12 cellular contexts compared by ENCODE assay signal in the genomic region with DNA sequence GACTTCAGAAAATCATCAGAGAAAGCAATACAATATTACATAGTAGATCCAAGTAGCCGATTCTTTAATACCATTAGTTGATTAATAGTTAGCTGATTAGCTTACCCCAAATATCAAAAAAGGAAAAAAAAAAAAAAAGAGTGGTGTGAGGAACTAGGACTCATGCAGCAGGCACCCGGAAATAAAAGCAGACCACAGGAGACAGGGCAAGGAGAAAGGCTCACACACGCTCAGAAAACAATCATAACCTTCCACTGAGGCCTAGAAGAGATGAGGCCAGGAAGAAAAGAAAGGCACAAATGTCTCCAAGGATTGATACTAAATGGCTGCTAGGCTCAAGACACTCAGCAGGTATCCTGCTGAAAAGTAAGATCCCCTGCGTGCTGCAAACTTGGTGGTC. TPM values are rescaled to one million over a fixed set of nuclear protein-coding genes. Genes with fewer than 3 reads are reported as not detected.
DNase-seq lines count a peak whose midpoint lies in the region; ATAC-seq and TF ChIP-seq lines count a peak whose summit lies in the region.
"Had no signal": no experiment of that assay in that cellular context is flagged by ENCODE, and none has a peak within 500 bp of the region (broad histone marks: within the 10 kb centered on the region; RNA-seq: fewer than 3 reads in every experiment).

No MANE protein-coding gene starts in this region.

- no peaks in the 10 kb centered on the region for H3K36me3 ChIP-seq in thyroid gland

- H3K27ac ChIP-seq in thyroid gland = peak overlapping the region in 2 of 3 donors; percentile 19 to 50

- H3K27me3 ChIP-seq in thyroid gland = no peaks in the 10 kb centered on the region

- peaks cover 5% of the 10 kb centered on the region for H3K36me3 Mint-ChIP-seq in activated CD8-positive, alpha-beta T cell treated with anti-CD3 and anti-CD28 coated beads for 36 hours (ENCODE audit: low read depth)

- no peaks in the 10 kb centered on the region for H3K27me3 Mint-ChIP-seq in activated CD8-positive, alpha-beta T cell treated with anti-CD3 and anti-CD28 coated beads for 36 hours
- H3K27me3 Mint-ChIP-seq: activated B cell treated with CpG ODN at 0.5 μM for 24 hours had no signal

- peak overlapping the region; percentile 63 for H3K4me3 Mint-ChIP-seq in activated CD8-positive, alpha-beta T cell treated with anti-CD3 and anti-CD28 coated beads for 36 hours
- H3K4me3 Mint-ChIP-seq: activated B cell treated with CpG ODN at 0.5 μM for 24 hours had no signal

- peaks cover 37 to 49% of the 10 kb centered on the region in 2 donors for H3K4me1 ChIP-seq in thyroid gland

- H3K4me3 ChIP-seq in thyroid gland (replicated peaks in 1 of 3) = no peak overlapping the region

- DNase-seq in Right ventricle myocardium superior = no peak
- DNase-seq in left ventricle myocardium superior = no peak
- DNase-seq in activated CD8-positive, alpha-beta T cell treated with anti-CD3 and anti-CD28 coated beads for 36 hours = peak; percentile 12
- DNase-seq in iris pigment epithelial cell (ENCODE audit: low read depth) = peak; percentile 45
- DNase-seq in thyroid gland = peak in 1 of 2 donors; percentile 4
- no peak for DNase-seq in NCI-H1048 (lab: John Stamatoyannopoulos, UW)
- DNase-seq: activated B cell treated with CpG ODN at 0.5 μM for 24 hours; effector CD8-positive, alpha-beta T cell; mesendoderm; NCI-H446 treated with DMSO at 0.1 percent for 48 hours had no signal

- no peak for TF ChIP-seq POLR2A in thyroid gland (IDR thresholded peaks at IDR 0.05)

- POLR2A ChIA-PET in activated CD8-positive, alpha-beta T cell treated with anti-CD3 and anti-CD28 coated beads for 36 hours (lab: Charles Lee) = no interaction called here

- no peaks in the 10 kb centered on the region for H3K9me3 Mint-ChIP-seq in activated CD8-positive, alpha-beta T cell treated with anti-CD3 and anti-CD28 coated beads for 36 hours
- H3K9me3 Mint-ChIP-seq: activated B cell treated with CpG ODN at 0.5 μM for 24 hours had no signal

- ATAC-seq in Right ventricle myocardium superior (ENCODE audit: poor library complexity) (peak; percentile 56), left ventricle myocardium superior (no peak), HG03565 (IDR thresholded peaks at IDR 0.05; ENCODE audit: unreplicated experiment) (no peak), HG02571 (IDR thresholded peaks at IDR 0.05; ENCODE audit: unreplicated experiment) (no peak)
- ATAC-seq in activated CD8-positive, alpha-beta T cell treated with anti-CD3 and anti-CD28 coated beads for 36 hours = peak; percentile 68

- WGBS in thyroid gland, 2 donors = 65 to 73% methylated on average over 4 of the region's 4 CpGs

- peak overlapping the region; percentile 70 for H3K27ac Mint-ChIP-seq in activated CD8-positive, alpha-beta T cell treated with anti-CD3 and anti-CD28 coated beads for 36 hours
- H3K27ac Mint-ChIP-seq: activated B cell treated with CpG ODN at 0.5 μM for 24 hours had no signal

- intact Hi-C loops in Right ventricle myocardium superior (cut with DNase I) = no loop called here
- intact Hi-C loops in left ventricle myocardium superior (cut with micrococcal nuclease) = no loop called here
- intact Hi-C loops in activated CD8-positive, alpha-beta T cell treated with anti-CD3 and anti-CD28 coated beads for 36 hours (cut with micrococcal nuclease) = no loop called here
- intact Hi-C loops in thyroid gland (cut with DNase I) = no loop called here

- TF ChIP-seq CTCF in activated CD8-positive, alpha-beta T cell treated with anti-CD3 and anti-CD28 coated beads for 36 hours (IDR thresholded peaks at IDR 0.05) = no peak
- TF ChIP-seq CTCF in thyroid gland (IDR thresholded peaks at IDR 0.05) = no peak

- no peaks in the 10 kb centered on the region for H3K9me3 ChIP-seq in thyroid gland

- CTCF ChIA-PET in activated CD8-positive, alpha-beta T cell treated with anti-CD3 and anti-CD28 coated beads for 36 hours (lab: Charles Lee) = interaction anchor here (1.0 to 1.7 kb wide), 2 partner anchors 30 to 347 kb away, joined by 3 to 5 read pairs; no protein-coding TSS in a partner anchor

- H3K4me1 Mint-ChIP-seq in activated CD8-positive, alpha-beta T cell treated with anti-CD3 and anti-CD28 coated beads for 36 hours (ENCODE audit: low read depth) = peaks cover 15% of the 10 kb centered on the region

RNA-seq across cellular contexts. Expression of gene TRDMT1, which starts 25.9 kb away (rescaled TPM):
- 4.5 TPM for total RNA-seq in Right ventricle myocardium superior
- 3.8 TPM for total RNA-seq in left ventricle myocardium superior
- 1 to 10 TPM; 4.4 to 4.5 TPM for total RNA-seq in activated CD8-positive, alpha-beta T cell treated with anti-CD3 and anti-CD28 coated beads for 36 hours
- 10 to 100 TPM; 29.4 to 39.7 (median 31.7) TPM for total RNA-seq in thyroid gland

RNA-seq across cellular contexts. Expression of gene CUBN, which starts 45.9 kb away (rescaled TPM):
- total RNA-seq in Right ventricle myocardium superior = 0.22 TPM
- total RNA-seq in left ventricle myocardium superior = 0.77 TPM
- under 1 TPM; 0.38 to 0.65 TPM for total RNA-seq in activated CD8-positive, alpha-beta T cell treated with anti-CD3 and anti-CD28 coated beads for 36 hours
- 10 to 100 TPM; 13.4 to 31.0 (median 19.7) TPM for total RNA-seq in thyroid gland

RNA-seq across cellular contexts. Expression of gene VIM, which starts 52.5 kb away (rescaled TPM):
- total RNA-seq in Right ventricle myocardium superior (364 TPM), left ventricle myocardium superior (329 TPM), thyroid gland (1,000 to 10,000 TPM; 2,201 to 4,711 (median 2,567) TPM)
- 100 to 1,000 TPM; 590 to 602 TPM for total RNA-seq in activated CD8-positive, alpha-beta T cell treated with anti-CD3 and anti-CD28 coated beads for 36 hours

Comparison
In these comparisons a context has a peak if more than half of its experiments do, and no peak if none do; other contexts are left out.
1. ATAC-seq: peak in Right ventricle myocardium superior (single experiment) and activated CD8-positive, alpha-beta T cell treated with anti-CD3 and anti-CD28 coated beads for 36 hours (single experiment); none in left ventricle myocardium superior (single experiment), HG03565 (single experiment) and HG02571 (single experiment).
2. DNase-seq: peak in activated CD8-positive, alpha-beta T cell treated with anti-CD3 and anti-CD28 coated beads for 36 hours (single experiment) and iris pigment epithelial cell (single experiment); none in Right ventricle myocardium superior (single experiment), left ventricle myocardium superior (single experiment) and NCI-H1048 (single experiment).